ENCODE assay signal across 15 cellular contexts in genomic region chr5:55623789-55624188, GRCh38.
DNase-seq lines count a peak whose midpoint lies in the region; ATAC-seq and TF ChIP-seq lines count a peak whose summit lies in the region.
"Had no signal": no experiment of that assay in that cellular context is flagged by ENCODE, and none has a peak within 500 bp of the region (broad histone marks: within the 10 kb centered on the region; RNA-seq: fewer than 3 reads in every experiment).

No MANE protein-coding gene starts in this region.

- H3K27me3 ChIP-seq in IMR-90 (ENCODE audit: control insufficient read depth, insufficient read depth, low read length) (no peaks in the 10 kb centered on the region), iPS-20b (ENCODE audit: insufficient read depth, low read length) (no peaks in the 10 kb centered on the region), mesenchymal stem cell (ENCODE audit: control insufficient read depth in 1 of 2, insufficient read depth in 1 of 2, low read length in 2 of 2) (no peaks in the 10 kb centered on the region)
- H3K27me3 ChIP-seq: BLaER1 treated with 17β-estradiol and CSF1 and Interleukin-3, amounts not matched to agents 10 nM and 100 nM had no signal

- intact Hi-C loops in activated CD8-positive, alpha-beta T cell treated with anti-CD3 and anti-CD28 coated beads for 36 hours (cut with micrococcal nuclease), result no loop called here
- intact Hi-C loops in IMR-90 (cut with micrococcal nuclease), result no loop called here
- intact Hi-C loops in head of caudate nucleus (cut with DNase I), result no loop called here

- H3K79me1 ChIP-seq in IMR-90 (ENCODE audit: low read depth in 1 of 2, low read length in 2 of 2) (no peaks in the 10 kb centered on the region), mesenchymal stem cell (replicated peaks; ENCODE audit: low read length, poor library complexity, severe bottlenecking) (no peaks in the 10 kb centered on the region)

- peaks cover 5% of the 10 kb centered on the region for H3K4me1 Mint-ChIP-seq in activated CD8-positive, alpha-beta T cell treated with anti-CD3 and anti-CD28 coated beads for 36 hours (ENCODE audit: low read depth)
- peaks cover 21% of the 10 kb centered on the region for H3K4me1 Mint-ChIP-seq in activated CD8-positive, alpha-beta T cell treated with anti-CD3 and anti-CD28 coated beads, Interleukin-2, amount 10 ng/mL, durations not matched to agents 7 days and 5 days (ENCODE audit: low read depth)
- H3K4me1 Mint-ChIP-seq: CD4-positive, CD25-positive, alpha-beta regulatory T cell had no signal

- H3K9me1 ChIP-seq in IMR-90 (ENCODE audit: insufficient read depth, low read length), result peaks cover 5% of the 10 kb centered on the region; the same call in 1 of the 2 replicates

- no peaks in the 10 kb centered on the region for H3K27me3 Mint-ChIP-seq in activated CD8-positive, alpha-beta T cell treated with anti-CD3 and anti-CD28 coated beads for 36 hours
- no peaks in the 10 kb centered on the region for H3K27me3 Mint-ChIP-seq in activated CD8-positive, alpha-beta T cell treated with anti-CD3 and anti-CD28 coated beads, Interleukin-2, amount 10 ng/mL, durations not matched to agents 7 days and 5 days (ENCODE audit: low read depth)
- H3K27me3 Mint-ChIP-seq: CD4-positive, CD25-positive, alpha-beta regulatory T cell had no signal

- WGBS in IMR-90 (ENCODE audit: extremely low coverage in 2 of 2, insufficient read length in 1 of 2), 2 experiments, result no CpG with 5 or more reads among the region's 1 CpG
- 100% methylated on average over 1 of the region's 1 CpG for WGBS in mesenchymal stem cell

- H4K8ac ChIP-seq in IMR-90 (ENCODE audit: low read depth in 2 of 2, low read length in 2 of 2), result no peak overlapping the region
- no peak overlapping the region for H4K8ac ChIP-seq in mesenchymal stem cell (ENCODE audit: low read length)

- ATAC-seq in activated CD8-positive, alpha-beta T cell treated with anti-CD3 and anti-CD28 coated beads for 36 hours, result no peak
- no peak for ATAC-seq in activated CD8-positive, alpha-beta T cell treated with anti-CD3 and anti-CD28 coated beads, Interleukin-2, amount 10 ng/mL, durations not matched to agents 7 days and 5 days
- no peak for ATAC-seq in IMR-90 (ENCODE audit: low read depth)
- ATAC-seq: K562 had no signal

- no peak overlapping the region for H3K9ac ChIP-seq in IMR-90 (ENCODE audit: low read depth, low read length)
- H3K9ac ChIP-seq in iPS-20b (ENCODE audit: low read depth, low read length), result peak overlapping the region; percentile 19; the same call in 1 of the 2 replicates
- no peak overlapping the region for H3K9ac ChIP-seq in mesenchymal stem cell (ENCODE audit: low read length)
- H3K9ac ChIP-seq: BLaER1 treated with 17β-estradiol and CSF1 and Interleukin-3, amounts not matched to agents 10 nM and 100 nM had no signal

- TF ChIP-seq RAD21 in IMR-90 (IDR thresholded peaks at IDR 0.05; ENCODE audit: low read length), result no peak

- no peak for TF ChIP-seq CTCF in activated CD8-positive, alpha-beta T cell treated with anti-CD3 and anti-CD28 coated beads for 36 hours (IDR thresholded peaks at IDR 0.05)
- no peak for TF ChIP-seq CTCF in IMR-90 (conservative IDR thresholded peaks at IDR 0.05; ENCODE audit: low read depth, low read length)

- no peaks in the 10 kb centered on the region for H3K36me3 Mint-ChIP-seq in activated CD8-positive, alpha-beta T cell treated with anti-CD3 and anti-CD28 coated beads for 36 hours (ENCODE audit: low read depth)
- H3K36me3 Mint-ChIP-seq in activated CD8-positive, alpha-beta T cell treated with anti-CD3 and anti-CD28 coated beads, Interleukin-2, amount 10 ng/mL, durations not matched to agents 7 days and 5 days (ENCODE audit: low read depth), result peaks cover 9% of the 10 kb centered on the region

- H2AK9ac ChIP-seq in IMR-90 (replicated peaks; ENCODE audit: low read depth, low read length, poor library complexity), result no peak overlapping the region

- H3K36me3 ChIP-seq in IMR-90 (ENCODE audit: control insufficient read depth, insufficient read depth, low read length), result no peaks in the 10 kb centered on the region
- H3K36me3 ChIP-seq in iPS-20b (ENCODE audit: insufficient read depth, low read depth, low read length), result no peaks in the 10 kb centered on the region
- peaks cover 0 to 3% of the 10 kb centered on the region in 2 experiments for H3K36me3 ChIP-seq in mesenchymal stem cell (ENCODE audit: control insufficient read depth in 1 of 2, insufficient read depth in 2 of 2, low read depth in 1 of 2, low read length in 2 of 2)

- no peak for TF ChIP-seq POLR2A in IMR-90 (IDR thresholded peaks at IDR 0.05; ENCODE audit: low read depth, low read length)

- H3K4me3 Mint-ChIP-seq in activated CD8-positive, alpha-beta T cell treated with anti-CD3 and anti-CD28 coated beads for 36 hours, result no peak overlapping the region
- no peak overlapping the region for H3K4me3 Mint-ChIP-seq in activated CD8-positive, alpha-beta T cell treated with anti-CD3 and anti-CD28 coated beads, Interleukin-2, amount 10 ng/mL, durations not matched to agents 7 days and 5 days
- H3K4me3 Mint-ChIP-seq: CD4-positive, CD25-positive, alpha-beta regulatory T cell had no signal

- H3K4me1 ChIP-seq in IMR-90 (ENCODE audit: control insufficient read depth, insufficient read depth, low read length) (peaks cover 6% of the 10 kb centered on the region; the same call in 1 of the 2 replicates), iPS-20b (ENCODE audit: insufficient read depth, low read length) (peaks cover 42% of the 10 kb centered on the region), mesenchymal stem cell (ENCODE audit: control insufficient read depth, insufficient read depth, low read depth, low read length) (no peaks in the 10 kb centered on the region)
- H3K4me1 ChIP-seq: BLaER1 treated with 17β-estradiol and CSF1 and Interleukin-3, amounts not matched to agents 10 nM and 100 nM had no signal

- H3K14ac ChIP-seq in IMR-90 (replicated peaks; ENCODE audit: low read depth, low read length), result no peak overlapping the region
- no peak overlapping the region for H3K14ac ChIP-seq in mesenchymal stem cell (ENCODE audit: low read length in 2 of 2)

- H3K4me3 ChIP-seq in IMR-90 (ENCODE audit: insufficient read depth, low read depth, low read length) (no peak overlapping the region), iPS-20b (ENCODE audit: low read length) (no peak overlapping the region), mesenchymal stem cell (ENCODE audit: insufficient read depth in 1 of 2, low read depth in 1 of 2, low read length in 2 of 2) (no peak overlapping the region)
- H3K4me3 ChIP-seq: BLaER1 treated with 17β-estradiol and CSF1 and Interleukin-3, amounts not matched to agents 10 nM and 100 nM; K562 had no signal

- H3K27ac ChIP-seq in IMR-90 (ENCODE audit: insufficient read depth, low read length) (no peak overlapping the region), iPS-20b (ENCODE audit: low read length) (peak overlapping the region; percentile 64), mesenchymal stem cell (ENCODE audit: low read length, poor library complexity, severe bottlenecking) (no peak overlapping the region)
- H3K27ac ChIP-seq: BLaER1 treated with 17β-estradiol and CSF1 and Interleukin-3, amounts not matched to agents 10 nM and 100 nM had no signal

- H3K9me3 Mint-ChIP-seq in activated CD8-positive, alpha-beta T cell treated with anti-CD3 and anti-CD28 coated beads for 36 hours, result no peaks in the 10 kb centered on the region
- H3K9me3 Mint-ChIP-seq in activated CD8-positive, alpha-beta T cell treated with anti-CD3 and anti-CD28 coated beads, Interleukin-2, amount 10 ng/mL, durations not matched to agents 7 days and 5 days (ENCODE audit: insufficient read depth), result no peaks in the 10 kb centered on the region
- H3K9me3 Mint-ChIP-seq: CD4-positive, CD25-positive, alpha-beta regulatory T cell had no signal

- CTCF ChIA-PET in activated CD8-positive, alpha-beta T cell treated with anti-CD3 and anti-CD28 coated beads for 36 hours (lab: Charles Lee), result no interaction called here
- CTCF ChIA-PET in activated CD8-positive, alpha-beta T cell treated with anti-CD3 and anti-CD28 coated beads, Interleukin-2, amount 10 ng/mL, durations not matched to agents 7 days and 5 days (lab: Charles Lee), result no interaction called here
- CTCF ChIA-PET in IMR-90 (lab: Yijun Ruan, JAX), result interaction anchor here (0.9 kb wide), 1 partner anchor 32 kb away, joined by 3 read pairs; no protein-coding TSS in a partner anchor

- H2BK15ac ChIP-seq in IMR-90 (ENCODE audit: low read depth, low read length) (no peak overlapping the region), mesenchymal stem cell (ENCODE audit: low read depth, poor library complexity, severe bottlenecking) (no peak overlapping the region)

- in situ Hi-C loops in IMR-90 (cut with MboI; ENCODE audit: low sequenced_read_pairs), result no loop called here

- H3K9me3 ChIP-seq in IMR-90 (ENCODE audit: control insufficient read depth, insufficient read depth, low read length), result no peaks in the 10 kb centered on the region
- no peaks in the 10 kb centered on the region for H3K9me3 ChIP-seq in iPS-20b (ENCODE audit: insufficient read depth, low read depth, low read length)
- no peaks in the 10 kb centered on the region for H3K9me3 ChIP-seq in mesenchymal stem cell (ENCODE audit: control insufficient read depth, low read length)
- H3K9me3 ChIP-seq: BLaER1 treated with 17β-estradiol and CSF1 and Interleukin-3, amounts not matched to agents 10 nM and 100 nM had no signal

- no peak overlapping the region for H2BK5ac ChIP-seq in IMR-90 (ENCODE audit: low read depth, low read length, poor library complexity, severe bottlenecking)
- H2BK5ac ChIP-seq in mesenchymal stem cell (ENCODE audit: low read depth, low read length, poor library complexity, severe bottlenecking), result no peak overlapping the region

- no peak overlapping the region for H2BK20ac ChIP-seq in IMR-90 (ENCODE audit: low read depth, low read length)

- POLR2A ChIA-PET in activated CD8-positive, alpha-beta T cell treated with anti-CD3 and anti-CD28 coated beads for 36 hours (lab: Charles Lee), result no interaction called here
- POLR2A ChIA-PET in activated CD8-positive, alpha-beta T cell treated with anti-CD3 and anti-CD28 coated beads, Interleukin-2, amount 10 ng/mL, durations not matched to agents 7 days and 5 days (lab: Charles Lee), result no interaction called here
- POLR2A ChIA-PET in IMR-90 (lab: Charles Lee; ENCODE audit: unreplicated experiment), result no interaction called here

- H3K4ac ChIP-seq in IMR-90 (ENCODE audit: low read depth, low read length) (no peak overlapping the region), mesenchymal stem cell (ENCODE audit: low read depth in 1 of 2, low read length in 2 of 2) (no peak overlapping the region)

- H4K5ac ChIP-seq in IMR-90 (ENCODE audit: low read depth, low read length), result no peak overlapping the region

- DNase-seq in activated CD8-positive, alpha-beta T cell treated with anti-CD3 and anti-CD28 coated beads for 36 hours, result no peak
- DNase-seq in activated CD8-positive, alpha-beta T cell treated with anti-CD3 and anti-CD28 coated beads, Interleukin-2, amount 10 ng/mL, durations not matched to agents 7 days and 5 days, result no peak
- DNase-seq in IMR-90 (no peak), COR-L47 (lab: John Stamatoyannopoulos, UW) (no peak), mesenchymal stem cell (no peak), head of caudate nucleus (no peak)
- DNase-seq: 8988T; ACHN; Calu3; CD4-positive, CD25-positive, alpha-beta regulatory T cell; DMS 273 treated with DMSO at 0.1 percent for 48 hours; DMS79 had no signal

- H4K91ac ChIP-seq in IMR-90 (ENCODE audit: insufficient read depth, low read depth, low read length), result 0 out of 2 replicates have a peak overlapping the region, but pooled peaks have one; percentile 20
- H4K91ac ChIP-seq in mesenchymal stem cell (ENCODE audit: low read length), result no peak overlapping the region

- H3K23ac ChIP-seq in IMR-90 (ENCODE audit: low read depth, low read length) (no peak overlapping the region), mesenchymal stem cell (ENCODE audit: low read length in 2 of 2) (no peak overlapping the region)

- H3K56ac ChIP-seq in IMR-90 (ENCODE audit: extremely low read depth, insufficient read depth, low read length), result no peak overlapping the region

- dilution Hi-C loops in IMR-90 (cut with HindIII; ENCODE audit: low sequenced_read_pairs, unreplicated experiment), result no loop called here

- H3K18ac ChIP-seq in IMR-90 (ENCODE audit: low read depth, low read length) (no peak overlapping the region), mesenchymal stem cell (ENCODE audit: low read depth in 1 of 2, low read length in 2 of 2) (no peak overlapping the region)

- peak overlapping the region; percentile 38 for H3K27ac Mint-ChIP-seq in activated CD8-positive, alpha-beta T cell treated with anti-CD3 and anti-CD28 coated beads for 36 hours
- no peak overlapping the region for H3K27ac Mint-ChIP-seq in activated CD8-positive, alpha-beta T cell treated with anti-CD3 and anti-CD28 coated beads, Interleukin-2, amount 10 ng/mL, durations not matched to agents 7 days and 5 days
- H3K27ac Mint-ChIP-seq: CD4-positive, CD25-positive, alpha-beta regulatory T cell had no signal

- H2AFZ ChIP-seq in IMR-90 (replicated peaks; ENCODE audit: low read length, poor library complexity) (no peak overlapping the region), mesenchymal stem cell (ENCODE audit: low read depth, low read length) (no peak overlapping the region)

- BruUV-seq in IMR-90 (replicated peaks; lab: Mats Ljungman, UMichigan), result no TSS peak

- H2BK12ac ChIP-seq in mesenchymal stem cell (ENCODE audit: low read length in 2 of 2), result no peak overlapping the region

- H2AK5ac ChIP-seq in IMR-90 (ENCODE audit: low read depth, low read length), result no peak overlapping the region
- H2AK5ac ChIP-seq in mesenchymal stem cell (ENCODE audit: low read length, severe bottlenecking), result no peak overlapping the region

- no peak overlapping the region for H2BK120ac ChIP-seq in IMR-90 (ENCODE audit: low read depth, low read length)
- no peak overlapping the region for H2BK120ac ChIP-seq in mesenchymal stem cell (ENCODE audit: low read depth, low read length)

- no peaks in the 10 kb centered on the region for H4K20me1 ChIP-seq in IMR-90 (ENCODE audit: insufficient read depth, low read length)
- H4K20me1 ChIP-seq: BLaER1 treated with 17β-estradiol and CSF1 and Interleukin-3, amounts not matched to agents 10 nM and 100 nM had no signal

- H3K4me2 ChIP-seq in IMR-90 (ENCODE audit: low read depth, low read length) (no peak overlapping the region), mesenchymal stem cell (ENCODE audit: low read length, poor library complexity, severe bottlenecking) (no peak overlapping the region)
- H3K4me2 ChIP-seq: BLaER1 treated with 17β-estradiol and CSF1 and Interleukin-3, amounts not matched to agents 10 nM and 100 nM had no signal
